Comparison of ENCODE assay signal across 15 cellular contexts in the genomic region with DNA sequence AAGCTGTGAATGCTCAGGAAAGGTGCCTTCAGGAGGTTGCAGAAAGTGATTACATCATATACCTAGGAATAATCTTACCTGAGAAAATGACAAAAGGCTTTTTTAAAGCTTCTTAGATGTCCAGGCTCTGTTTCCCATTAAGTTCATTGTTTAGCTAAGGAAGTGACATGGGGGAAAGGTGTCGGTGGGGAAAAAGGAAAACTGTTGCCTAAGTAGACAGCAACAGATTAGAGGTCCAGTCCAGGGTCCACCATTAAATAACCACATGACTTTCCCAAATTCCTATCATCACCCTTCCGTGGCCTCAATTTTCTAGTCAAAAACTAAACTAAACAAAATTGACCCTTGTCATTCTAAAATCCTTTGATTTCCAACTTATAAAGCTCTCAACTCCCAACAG. TPM values are rescaled to one million over a fixed set of nuclear protein-coding genes. Genes with fewer than 3 reads are reported as not detected.
DNase-seq lines count a peak whose midpoint lies in the region; ATAC-seq, FAIRE-seq and TF ChIP-seq lines count a peak whose summit lies in the region.
"Had no signal": no experiment of that assay in that cellular context is flagged by ENCODE, and none has a peak within 500 bp of the region (broad histone marks: within the 10 kb centered on the region; RNA-seq: fewer than 3 reads in every experiment).

No MANE protein-coding gene starts in this region.

- no peak for ATAC-seq in gastroesophageal sphincter
- ATAC-seq: left lung had no signal

- intact Hi-C loops in Caco-2 (cut with micrococcal nuclease; ENCODE audit: unreplicated experiment): no loop called here

- peaks cover 30% of the 10 kb centered on the region for H3K4me1 ChIP-seq in astrocyte (ENCODE audit: insufficient read depth, low read length)
- H3K4me1 ChIP-seq in gastroesophageal sphincter: peaks cover 19 to 71% (median 26%) of the 10 kb centered on the region in 3 donors
- H3K4me1 ChIP-seq in skeletal muscle satellite cell (ENCODE audit: control insufficient read depth, insufficient read depth, low read length): peaks cover 37% of the 10 kb centered on the region
- H3K4me1 ChIP-seq in Caco-2: no peaks in the 10 kb centered on the region; the same call in 1 of the 2 replicates
- H3K4me1 ChIP-seq: BE2C had no signal

- no TSS peak for BruUV-seq in Caco-2 (replicated peaks; lab: Mats Ljungman, UMichigan)

- H3K4me3 Mint-ChIP-seq in astrocyte (ENCODE audit: unreplicated experiment): peak overlapping the region; percentile 98
- H3K4me3 Mint-ChIP-seq in Caco-2 (ENCODE audit: unreplicated experiment): no peak overlapping the region
- H3K4me3 Mint-ChIP-seq: T-helper 1 cell treated with Interleukin-12 subunit alpha and Interleukin-12 subunit beta and Interleukin-4 antibody, amounts not matched to agents 30 μg/mL and 1 μg/mL, for 36 hours had no signal

- peak overlapping the region; percentile 37 for H3K27ac ChIP-seq in astrocyte (ENCODE audit: low read depth, low read length)
- peak overlapping the region in 3 of 4 donors; percentile 26 to 99 (median 94) for H3K27ac ChIP-seq in gastroesophageal sphincter

- H3K36me3 ChIP-seq in astrocyte (ENCODE audit: insufficient read depth, low read length) (peaks cover 40% of the 10 kb centered on the region), gastroesophageal sphincter (peaks cover 0 to 14% of the 10 kb centered on the region in 2 donors), skeletal muscle satellite cell (ENCODE audit: insufficient read depth, low read length) (peaks cover 55% of the 10 kb centered on the region), Caco-2 (ENCODE audit: control insufficient read depth, insufficient read depth, low read length) (peaks cover 1% of the 10 kb centered on the region; the same call in 1 of the 2 replicates)
- H3K36me3 ChIP-seq: BE2C, left lung had no signal

- POLR2A ChIA-PET in Caco-2 (lab: Charles Lee): no interaction called here

- H3K4me3 ChIP-seq in AG09309 (ENCODE audit: control insufficient read depth, low read depth, low read length): peak overlapping the region; percentile 5
- peak overlapping the region; percentile 44 for H3K4me3 ChIP-seq in astrocyte (ENCODE audit: insufficient read depth, low read depth, low read length)
- H3K4me3 ChIP-seq in gastroesophageal sphincter: peak overlapping the region; percentile 17 to 84
- H3K4me3 ChIP-seq in skeletal muscle satellite cell (ENCODE audit: low read length): peak overlapping the region; percentile 62
- H3K4me3 ChIP-seq in Caco-2 (ENCODE audit: low read depth, low read length): no peak overlapping the region

- H3K27ac Mint-ChIP-seq in astrocyte (ENCODE audit: unreplicated experiment) (no peak overlapping the region), Caco-2 (ENCODE audit: unreplicated experiment) (no peak overlapping the region)
- H3K27ac Mint-ChIP-seq: T-helper 1 cell treated with Interleukin-12 subunit alpha and Interleukin-12 subunit beta and Interleukin-4 antibody, amounts not matched to agents 30 μg/mL and 1 μg/mL, for 36 hours had no signal

- WGBS in gastroesophageal sphincter (ENCODE audit: low coverage in 1 of 2), 2 donors: 38 to 44% methylated on average over 2 of the region's 2 CpGs

- no peak for DNase-seq in AG09309 (ENCODE audit: low read depth)
- no peak for DNase-seq in astrocyte (ENCODE audit: low read depth)
- no peak for DNase-seq in ecto neural progenitor cell (ENCODE audit: low spot score)
- no peak for DNase-seq in NCI-H1694 (lab: John Stamatoyannopoulos, UW)
- no peak for DNase-seq in Caco-2
- no peak for DNase-seq in NCI-H345 treated with DMSO at 0.1 percent for 48 hours (lab: John Stamatoyannopoulos, UW; ENCODE audit: unreplicated experiment)
- DNase-seq: activated T-cell treated with anti-CD3 and anti-CD28 coated beads, Interleukin-2, amount 50 U/mL, for 1 hour; BE2C; glutamatergic neuron; left lung; NCI-H1092; NCI-H2227 treated with DMSO at 0.1 percent for 48 hours had no signal

- H3K9me3 ChIP-seq in astrocyte (ENCODE audit: insufficient read depth, low read depth, low read length) (no peaks in the 10 kb centered on the region), gastroesophageal sphincter (no peaks in the 10 kb centered on the region), skeletal muscle satellite cell (replicated peaks; ENCODE audit: low read length) (no peaks in the 10 kb centered on the region), Caco-2 (no peaks in the 10 kb centered on the region)
- H3K9me3 ChIP-seq: BE2C, left lung had no signal

- TF ChIP-seq CTCF in AG09309 (IDR thresholded peaks at IDR 0.05; ENCODE audit: control insufficient read depth, insufficient read depth, low read depth, low read length, missing control alignments) (no peak), astrocyte (IDR thresholded peaks at IDR 0.05; ENCODE audit: insufficient read depth, low read depth, low read length) (no peak), gastroesophageal sphincter (IDR thresholded peaks at IDR 0.05) (no peak), Caco-2 (IDR thresholded peaks at IDR 0.05; ENCODE audit: insufficient read depth in 1 of 2, low read depth in 1 of 2, low read length in 1 of 2, severe bottlenecking in 1 of 2, unreplicated experiment in 1 of 2) (no peak)

- no peak overlapping the region for H2AFZ ChIP-seq in astrocyte (ENCODE audit: low read depth, low read length)

- H3K27me3 Mint-ChIP-seq in astrocyte (ENCODE audit: low read depth, unreplicated experiment): no peaks in the 10 kb centered on the region
- H3K27me3 Mint-ChIP-seq in Caco-2 (ENCODE audit: insufficient read depth, unreplicated experiment): no peaks in the 10 kb centered on the region

- no peak for FAIRE-seq in astrocyte (lab: Jason Lieb, UNC)

- H3K4me2 ChIP-seq in astrocyte (ENCODE audit: low read length) (peak overlapping the region; percentile 91), skeletal muscle satellite cell (ENCODE audit: low read length) (peak overlapping the region; percentile 84)

- H3K4me1 Mint-ChIP-seq in astrocyte (ENCODE audit: low read depth, unreplicated experiment): peaks cover 20% of the 10 kb centered on the region
- H3K4me1 Mint-ChIP-seq in Caco-2 (ENCODE audit: low read depth, unreplicated experiment): peaks cover 7% of the 10 kb centered on the region

- H3K9me3 Mint-ChIP-seq in astrocyte (ENCODE audit: unreplicated experiment) (no peaks in the 10 kb centered on the region), Caco-2 (ENCODE audit: unreplicated experiment) (no peaks in the 10 kb centered on the region)
- H3K9me3 Mint-ChIP-seq: T-helper 1 cell treated with Interleukin-12 subunit alpha and Interleukin-12 subunit beta and Interleukin-4 antibody, amounts not matched to agents 30 μg/mL and 1 μg/mL, for 36 hours had no signal

- peak overlapping the region; percentile 9 for H3K9ac ChIP-seq in astrocyte (ENCODE audit: low read length)
- H3K9ac ChIP-seq in skeletal muscle satellite cell (ENCODE audit: low read depth, low read length): no peak overlapping the region

- peaks cover 80% of the 10 kb centered on the region for H4K20me1 ChIP-seq in astrocyte (ENCODE audit: insufficient read depth, low read length)

- H3K27me3 ChIP-seq in astrocyte (ENCODE audit: insufficient read depth, low read length) (no peaks in the 10 kb centered on the region), gastroesophageal sphincter (no peaks in the 10 kb centered on the region), skeletal muscle satellite cell (ENCODE audit: control insufficient read depth, insufficient read depth, low read length) (no peaks in the 10 kb centered on the region), Caco-2 (replicated peaks; ENCODE audit: control insufficient read depth, insufficient read depth, low read length) (no peaks in the 10 kb centered on the region; the same call in 1 of the 2 replicates)

- peaks cover 90% of the 10 kb centered on the region for H3K79me2 ChIP-seq in astrocyte (ENCODE audit: insufficient read depth, low read length)

- CTCF ChIA-PET in Caco-2 (lab: Charles Lee): no interaction called here

- no peak for TF ChIP-seq POLR2A in gastroesophageal sphincter (IDR thresholded peaks at IDR 0.05)

- TF ChIP-seq EP300 in gastroesophageal sphincter (IDR thresholded peaks at IDR 0.05): no peak

- H3K36me3 Mint-ChIP-seq in astrocyte (ENCODE audit: low read depth, unreplicated experiment) (peaks cover 28% of the 10 kb centered on the region), Caco-2 (ENCODE audit: insufficient read depth, unreplicated experiment) (peaks cover 12% of the 10 kb centered on the region)

RNA-seq across cellular contexts. Expression of gene WWTR1, which starts 4.3 kb away (rescaled TPM):
- total RNA-seq in astrocyte: 94.3 and 105 TPM in 2 replicates
- 100 to 1,000 TPM; 239 to 482 (median 321) TPM for total RNA-seq in gastroesophageal sphincter
- total RNA-seq in skeletal muscle satellite cell (2012; rRNA removed): 64.1 and 99.2 TPM in 2 replicates
- total RNA-seq in Caco-2 (2022): 16.2 and 19.1 TPM in 2 replicates
